24 cellular contexts compared by ENCODE assay signal in genomic region chr20:51665543-51666118, GRCh38.
DNase-seq lines count a peak whose midpoint lies in the region; ATAC-seq and TF ChIP-seq lines count a peak whose summit lies in the region.
"Had no signal": no experiment of that assay in that cellular context is flagged by ENCODE, and none has a peak within 500 bp of the region (broad histone marks: within the 10 kb centered on the region; RNA-seq: fewer than 3 reads in every experiment).

No MANE protein-coding gene starts in this region.

- intact Hi-C loops in Caco-2 (cut with micrococcal nuclease; ENCODE audit: unreplicated experiment) = loop anchor here (1.0 to 2.0 kb wide), 2 partner anchors 21 to 79 kb away; no protein-coding TSS in a partner anchor

- H3K36me3 ChIP-seq in Caco-2 (ENCODE audit: control insufficient read depth, insufficient read depth, low read length) (peaks cover 8% of the 10 kb centered on the region), lung (ENCODE audit: control insufficient read depth in 2 of 2, insufficient read depth in 2 of 2, low read length in 2 of 2) (peaks cover 5 to 7% of the 10 kb centered on the region in 2 donors)
- H3K36me3 ChIP-seq: BE2C had no signal

- peaks cover 56% of the 10 kb centered on the region for H3K36me3 Mint-ChIP-seq in Caco-2 (ENCODE audit: insufficient read depth, unreplicated experiment)
- H3K36me3 Mint-ChIP-seq: CD4-positive, CD25-positive, alpha-beta regulatory T cell had no signal

- no peak overlapping the region for H3K4me3 ChIP-seq in Caco-2 (ENCODE audit: low read depth, low read length)
- no peak overlapping the region for H3K4me3 ChIP-seq in lung
- H3K4me3 ChIP-seq: A549 had no signal

- TF ChIP-seq CTCF in Caco-2 (IDR thresholded peaks at IDR 0.05; ENCODE audit: insufficient read depth in 1 of 2, low read depth in 1 of 2, low read length in 1 of 2, severe bottlenecking in 1 of 2, unreplicated experiment in 1 of 2) = no peak
- TF ChIP-seq CTCF in VCaP (conservative IDR thresholded peaks at IDR 0.05) = no peak
- TF ChIP-seq CTCF in lung (IDR thresholded peaks at IDR 0.05; ENCODE audit: control extremely low read depth, extremely low read depth) = no peak

- peak; percentile 56 for ATAC-seq in GM18870 (IDR thresholded peaks at IDR 0.05; ENCODE audit: unreplicated experiment)
- peak; percentile 27 for ATAC-seq in lung (ENCODE audit: insufficient read depth, low FRiP score)
- no peak for ATAC-seq in GM19452 (IDR thresholded peaks at IDR 0.05; ENCODE audit: unreplicated experiment)
- ATAC-seq in HG02571 (IDR thresholded peaks at IDR 0.05; ENCODE audit: unreplicated experiment) = no peak
- ATAC-seq in GM21367 (IDR thresholded peaks at IDR 0.05; ENCODE audit: unreplicated experiment) = no peak
- ATAC-seq in GM18517 (IDR thresholded peaks at IDR 0.05; ENCODE audit: unreplicated experiment) = no peak
- ATAC-seq: A549 had no signal

- POLR2A ChIA-PET in Caco-2 (lab: Charles Lee) = interaction anchor here (0.5 kb wide), 1 partner anchor 365 kb away, joined by 10 read pairs; no protein-coding TSS in a partner anchor

- H3K4me1 Mint-ChIP-seq in Caco-2 (ENCODE audit: low read depth, unreplicated experiment) = peaks cover 37% of the 10 kb centered on the region

- 70 to 89% methylated on average over 8 of the region's 8 CpGs for WGBS in lung, 2 donors

- H3K4me3 Mint-ChIP-seq in Caco-2 (ENCODE audit: unreplicated experiment) = peak overlapping the region; percentile 18
- H3K4me3 Mint-ChIP-seq: CD4-positive, CD25-positive, alpha-beta regulatory T cell; HFFc6 had no signal

- no peaks in the 10 kb centered on the region for H3K27me3 ChIP-seq in Caco-2 (replicated peaks; ENCODE audit: control insufficient read depth, insufficient read depth, low read length)
- no peaks in the 10 kb centered on the region for H3K27me3 ChIP-seq in lung (ENCODE audit: control insufficient read depth, insufficient read depth)
- H3K27me3 ChIP-seq: BE2C had no signal

- no TSS peak for BruUV-seq in Caco-2 (replicated peaks; lab: Mats Ljungman, UMichigan)

- H3K4me1 ChIP-seq in Caco-2 (peaks cover 50% of the 10 kb centered on the region), lung (ENCODE audit: control insufficient read depth in 2 of 2, insufficient read depth in 2 of 2, low read length in 2 of 2) (peaks cover 0 to 3% of the 10 kb centered on the region in 2 donors)
- H3K4me1 ChIP-seq: BE2C had no signal

- no peaks in the 10 kb centered on the region for H3K9me3 Mint-ChIP-seq in Caco-2 (ENCODE audit: unreplicated experiment)
- H3K9me3 Mint-ChIP-seq: CD4-positive, CD25-positive, alpha-beta regulatory T cell; HFFc6 had no signal

- H3K9me3 ChIP-seq in Caco-2 = no peaks in the 10 kb centered on the region
- no peaks in the 10 kb centered on the region for H3K9me3 ChIP-seq in lung (ENCODE audit: control insufficient read depth in 2 of 2, insufficient read depth in 1 of 2, low read length in 1 of 2)
- H3K9me3 ChIP-seq: A549, BE2C had no signal

- H3K27ac ChIP-seq in VCaP = peak overlapping the region; percentile 67
- no peak overlapping the region for H3K27ac ChIP-seq in lung (ENCODE audit: low read depth in 1 of 2, low read length in 1 of 2)
- H3K27ac ChIP-seq: HL-60 had no signal

- peak overlapping the region; percentile 43 for H3K27ac Mint-ChIP-seq in Caco-2 (ENCODE audit: unreplicated experiment)
- H3K27ac Mint-ChIP-seq: CD4-positive, CD25-positive, alpha-beta regulatory T cell; HFFc6 had no signal

- H3K27me3 Mint-ChIP-seq in Caco-2 (ENCODE audit: insufficient read depth, unreplicated experiment) = no peaks in the 10 kb centered on the region

- DNase-seq in Caco-2 = peak; percentile 86 to 91
- DNase-seq in lung (ENCODE audit: low spot score) = peak; percentile 29
- DNase-seq: BE2C; CD4-positive, CD25-positive, alpha-beta regulatory T cell; DMS 273 treated with DMSO at 0.1 percent for 48 hours; DND-41; H7; HFFc6; KG1; NCI-H1105 treated with DMSO at 0.1 percent for 48 hours; NCI-H2029 treated with DMSO at 0.1 percent for 48 hours; NCI-H2171; NCI-H524 treated with DMSO at 0.1 percent for 48 hours; NCI-H82; RPMI8226; SHP77 had no signal

- CTCF ChIA-PET in Caco-2 (lab: Charles Lee) = interaction anchor here (0.6 to 2.5 kb wide), 15 partner anchors 12 to 397 kb away, joined by 3 to 15 read pairs (median 4); no protein-coding TSS in a partner anchor

Comparison
In these comparisons a context has a peak if more than half of its experiments do, and no peak if none do; other contexts are left out.
1. ATAC-seq: peak in GM18870 (single experiment) and lung (single experiment); none in GM19452 (single experiment), HG02571 (single experiment), GM21367 (single experiment) and GM18517 (single experiment).